In the genomic region with DNA sequence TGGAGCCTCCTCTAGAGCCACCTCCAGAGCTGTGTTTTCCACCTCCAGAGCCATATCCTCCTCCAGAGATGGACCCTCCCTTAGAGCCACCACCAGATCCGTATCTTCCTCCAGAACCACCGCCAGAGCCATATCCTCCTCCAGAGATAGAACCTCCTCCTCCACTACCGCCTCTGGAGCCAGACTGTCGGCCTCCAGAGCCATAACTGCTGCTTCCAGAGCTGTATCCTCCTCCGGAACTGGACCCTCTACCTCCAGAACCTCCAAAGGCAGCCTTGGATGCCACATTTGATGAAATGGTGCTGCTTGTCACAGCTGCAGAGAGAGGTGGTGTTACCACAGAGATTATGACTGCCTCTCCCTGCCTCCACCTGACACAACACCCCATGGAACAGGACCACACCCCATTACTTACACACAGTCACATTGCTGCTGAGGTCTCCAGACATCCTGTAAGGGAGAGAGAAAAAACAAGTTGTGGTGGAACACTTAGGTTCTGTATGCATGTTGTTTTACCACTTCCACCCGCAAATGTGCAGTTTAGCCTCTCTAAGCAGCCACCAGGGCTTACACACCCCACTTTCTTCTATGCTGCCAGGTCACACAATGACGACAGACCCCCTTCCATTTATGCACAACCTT, we compare ENCODE assay signal across 1 cellular context.
TF ChIP-seq lines count a peak whose summit lies in the region.

No MANE protein-coding gene starts in this region.

TF ChIP-seq in HEK293, 187 proteins besides CTCF, POLR2A, EP300 and RAD21 (continued from another document):
- TF ChIP-seq KLF1 (tag by site-specific recombination; IDR thresholded peaks at IDR 0.05): peak; percentile 82
- TF ChIP-seq ZBTB6 (tag by site-specific recombination; IDR thresholded peaks at IDR 0.05): peak; percentile 43; the same call in 1 of the 2 replicates
- TF ChIP-seq ZNF423 (tag by site-specific recombination; IDR thresholded peaks at IDR 0.05): no peak
- no peak for TF ChIP-seq ZNF146 (tag by site-specific recombination; IDR thresholded peaks at IDR 0.05)
- TF ChIP-seq ZNF544 (tag by site-specific recombination; IDR thresholded peaks at IDR 0.05): no peak
- no peak for TF ChIP-seq KLF16 (tag by site-specific recombination; IDR thresholded peaks at IDR 0.05)
- TF ChIP-seq, protein P1, sequence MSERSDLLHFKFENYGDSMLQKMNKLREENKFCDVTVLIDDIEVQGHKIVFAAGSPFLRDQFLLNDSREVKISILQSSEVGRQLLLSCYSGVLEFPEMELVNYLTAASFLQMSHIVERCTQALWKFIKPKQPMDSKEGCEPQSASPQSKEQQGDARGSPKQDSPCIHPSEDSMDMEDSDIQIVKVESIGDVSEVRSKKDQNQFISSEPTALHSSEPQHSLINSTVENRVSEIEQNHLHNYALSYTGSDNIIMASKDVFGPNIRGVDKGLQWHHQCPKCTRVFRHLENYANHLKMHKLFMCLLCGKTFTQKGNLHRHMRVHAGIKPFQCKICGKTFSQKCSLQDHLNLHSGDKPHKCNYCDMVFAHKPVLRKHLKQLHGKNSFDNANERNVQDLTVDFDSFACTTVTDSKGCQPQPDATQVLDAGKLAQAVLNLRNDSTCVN (tag by site-specific recombination; optimal IDR thresholded peaks at IDR 0.05): no peak
- peak; percentile 72 for TF ChIP-seq ZNF600 (tag by site-specific recombination; IDR thresholded peaks at IDR 0.05)
- TF ChIP-seq ZNF48 (tag by site-specific recombination; IDR thresholded peaks at IDR 0.05): no peak
TF ChIP-seq in HEK293: peak in this region for 5.
